ENCODE assay signal across 12 cellular contexts in genomic region chr1:205275133-205275532, GRCh38. TPM values are rescaled to one million over a fixed set of nuclear protein-coding genes. Genes with fewer than 3 reads are reported as not detected.
DNase-seq lines count a peak whose midpoint lies in the region; ATAC-seq and TF ChIP-seq lines count a peak whose summit lies in the region.
"Had no signal": no experiment of that assay in that cellular context is flagged by ENCODE, and none has a peak within 500 bp of the region (broad histone marks: within the 10 kb centered on the region; RNA-seq: fewer than 3 reads in every experiment).

No MANE protein-coding gene starts in this region.

- H3K9me3 Mint-ChIP-seq in activated T-cell treated with anti-CD3 and anti-CD28 coated beads, Interleukin-2, amount 50 U/mL, for 4 hours: no peaks in the 10 kb centered on the region
- no peaks in the 10 kb centered on the region for H3K9me3 Mint-ChIP-seq in stimulated activated memory B cell treated with anti-CD40 and anti-IgM and Interleukin-4, amounts not matched to agents 10 μg/mL and 1 μg/mL and 100 μg/mL, for 72 hours
- no peaks in the 10 kb centered on the region for H3K9me3 Mint-ChIP-seq in HFFc6

- H3K4me3 Mint-ChIP-seq in activated T-cell treated with anti-CD3 and anti-CD28 coated beads, Interleukin-2, amount 50 U/mL, for 4 hours: no peak overlapping the region
- H3K4me3 Mint-ChIP-seq in stimulated activated memory B cell treated with anti-CD40 and anti-IgM and Interleukin-4, amounts not matched to agents 10 μg/mL and 1 μg/mL and 100 μg/mL, for 72 hours: no peak overlapping the region
- no peak overlapping the region for H3K4me3 Mint-ChIP-seq in HFFc6

- H3K36me3 Mint-ChIP-seq in activated T-cell treated with anti-CD3 and anti-CD28 coated beads, Interleukin-2, amount 50 U/mL, for 4 hours (ENCODE audit: insufficient read depth): no peaks in the 10 kb centered on the region
- peaks cover 5% of the 10 kb centered on the region for H3K36me3 Mint-ChIP-seq in stimulated activated memory B cell treated with anti-CD40 and anti-IgM and Interleukin-4, amounts not matched to agents 10 μg/mL and 1 μg/mL and 100 μg/mL, for 72 hours
- peaks cover 4% of the 10 kb centered on the region; the same call in 1 of the 2 replicates for H3K36me3 Mint-ChIP-seq in HFFc6 (ENCODE audit: low read depth)

- H3K27me3 Mint-ChIP-seq in activated T-cell treated with anti-CD3 and anti-CD28 coated beads, Interleukin-2, amount 50 U/mL, for 4 hours (ENCODE audit: low read depth): no peaks in the 10 kb centered on the region
- no peaks in the 10 kb centered on the region for H3K27me3 Mint-ChIP-seq in stimulated activated memory B cell treated with anti-CD40 and anti-IgM and Interleukin-4, amounts not matched to agents 10 μg/mL and 1 μg/mL and 100 μg/mL, for 72 hours
- peaks cover 5% of the 10 kb centered on the region; the same call in 1 of the 2 replicates for H3K27me3 Mint-ChIP-seq in HFFc6 (ENCODE audit: insufficient read depth)

- ATAC-seq in activated T-cell treated with anti-CD3 and anti-CD28 coated beads, Interleukin-2, amount 50 U/mL, for 4 hours: no peak
- ATAC-seq in stimulated activated memory B cell treated with anti-CD40 and anti-IgM and Interleukin-4, amounts not matched to agents 10 μg/mL and 1 μg/mL and 100 μg/mL, for 72 hours: peak; percentile 51
- ATAC-seq: sciatic nerve had no signal

- peak overlapping the region in 44 of 59 donors; percentile 2 to 100 (median 90) for H3K27ac ChIP-seq in dorsolateral prefrontal cortex
- H3K27ac ChIP-seq: left ventricle myocardium inferior, WERI-Rb-1 had no signal

- peaks cover 50% of the 10 kb centered on the region for H3K4me1 Mint-ChIP-seq in activated T-cell treated with anti-CD3 and anti-CD28 coated beads, Interleukin-2, amount 50 U/mL, for 4 hours (ENCODE audit: low read depth)
- peaks cover 64% of the 10 kb centered on the region for H3K4me1 Mint-ChIP-seq in stimulated activated memory B cell treated with anti-CD40 and anti-IgM and Interleukin-4, amounts not matched to agents 10 μg/mL and 1 μg/mL and 100 μg/mL, for 72 hours
- peaks cover 18% of the 10 kb centered on the region for H3K4me1 Mint-ChIP-seq in HFFc6 (ENCODE audit: low read depth)

- no peak overlapping the region for H3K27ac Mint-ChIP-seq in stimulated activated memory B cell treated with anti-CD40 and anti-IgM and Interleukin-4, amounts not matched to agents 10 μg/mL and 1 μg/mL and 100 μg/mL, for 72 hours
- no peak overlapping the region for H3K27ac Mint-ChIP-seq in HFFc6

- no peaks in the 10 kb centered on the region for H3K27me3 ChIP-seq in dorsolateral prefrontal cortex

- peak; percentile 58 for DNase-seq in activated T-cell treated with anti-CD3 and anti-CD28 coated beads, Interleukin-2, amount 50 U/mL, for 1 hour
- DNase-seq in activated T-cell treated with anti-CD3 and anti-CD28 coated beads, Interleukin-2, amount 50 U/mL, for 4 hours: no peak
- DNase-seq in NCI-H2196 treated with DMSO at 0.1 percent for 48 hours (lab: John Stamatoyannopoulos, UW; ENCODE audit: unreplicated experiment) (peak; percentile 88), dorsolateral prefrontal cortex (peak in 1 of 10 donors; percentile 91), NCI-H446 (lab: John Stamatoyannopoulos, UW) (no peak), SHP77 treated with DMSO at 0.1 percent for 48 hours (lab: John Stamatoyannopoulos, UW) (no peak), HFFc6 (no peak)
- DNase-seq: KBM-7, left ventricle myocardium inferior, WERI-Rb-1 had no signal

- H3K4me3 ChIP-seq in dorsolateral prefrontal cortex: no peak overlapping the region
- H3K4me3 ChIP-seq: left ventricle myocardium inferior had no signal

- intact Hi-C loops in dorsolateral prefrontal cortex (cut with DNase I): loop anchor here (2.0 to 10.0 kb wide), 3 partner anchors 50 to 250 kb away; no protein-coding TSS in a partner anchor

- TF ChIP-seq CTCF in dorsolateral prefrontal cortex (IDR thresholded peaks at IDR 0.05 in 54 of 56, conservative IDR thresholded peaks at IDR 0.05 in 2 of 56; ENCODE audit: low read depth in 1 of 56, partially characterized antibody in 56 of 56): no peak
- TF ChIP-seq CTCF in HFFc6 (IDR thresholded peaks at IDR 0.05): no peak

RNA-seq across cellular contexts. Expression of gene NUAK2, which starts 46.4 kb away (rescaled TPM):
- 1 to 10 TPM; 1.4 to 1.7 (median 1.5) TPM for total RNA-seq in activated T-cell treated with anti-CD3 and anti-CD28 coated beads, Interleukin-2, amount 50 U/mL, for 4 hours
- total RNA-seq in dorsolateral prefrontal cortex: 1 to 10 TPM in 102 of 120 experiments, under 1 TPM in 18; 0.55 to 5.2 (median 1.7) TPM
- 1 to 10 TPM; 6.3 to 8.2 (median 7.3) TPM for total RNA-seq in HFFc6 (2021; fragmentation: NEBNext Ultra II Directional; extraction: Animal tissue kit (Norgen Biotek cat#: 25700))

RNA-seq across cellular contexts. Expression of gene TMCC2, which starts 47.4 kb away (rescaled TPM):
- total RNA-seq in activated T-cell treated with anti-CD3 and anti-CD28 coated beads, Interleukin-2, amount 50 U/mL, for 4 hours: 10 to 100 TPM in 2 of 3 donors, 1 to 10 TPM in 1; 7.8 to 13.6 (median 11.5) TPM
- 100 to 1,000 TPM in 42 of 120 experiments, 10 to 100 TPM in 78; 52.9 to 143 (median 93.9) TPM for total RNA-seq in dorsolateral prefrontal cortex
- 1 to 10 TPM; 3.4 to 4.2 (median 3.9) TPM for total RNA-seq in HFFc6 (2021; fragmentation: NEBNext Ultra II Directional; extraction: Animal tissue kit (Norgen Biotek cat#: 25700))

Comparison
In these comparisons a context has a peak if more than half of its experiments do, and no peak if none do; other contexts are left out.
1. DNase-seq: peak in activated T-cell treated with anti-CD3 and anti-CD28 coated beads, Interleukin-2, amount 50 U/mL, for 1 hour (single experiment) and NCI-H2196 treated with DMSO at 0.1 percent for 48 hours (single experiment); none in activated T-cell treated with anti-CD3 and anti-CD28 coated beads, Interleukin-2, amount 50 U/mL, for 4 hours (single experiment), NCI-H446 (0 of 2), SHP77 treated with DMSO at 0.1 percent for 48 hours (single experiment) and HFFc6 (single experiment).